Comparison of ENCODE assay signal across 1 cellular context in genomic region chr1:43473463-43473862, GRCh38.
TF ChIP-seq lines count a peak whose summit lies in the region.

No MANE protein-coding gene starts in this region.

TF ChIP-seq in GM12878, 131 proteins besides CTCF, POLR2A, EP300 and RAD21:
- TF ChIP-seq SMAD1 (IDR thresholded peaks at IDR 0.05; ENCODE audit: low read depth, partially characterized antibody) (no peak), TAF1 (IDR thresholded peaks at IDR 0.05; ENCODE audit: borderline replicate concordance, low read depth, low read length) (no peak), EZH2 (IDR thresholded peaks at IDR 0.05; ENCODE audit: borderline replicate concordance, control insufficient read depth, low read depth, low read length) (no peak), IKZF2 (IDR thresholded peaks at IDR 0.05) (no peak), SMC3 (IDR thresholded peaks at IDR 0.05; ENCODE audit: borderline replicate concordance, low read length) (no peak), RCOR1 (conservative IDR thresholded peaks at IDR 0.05; ENCODE audit: low read depth, low read length) (no peak)
